ENCODE assay signal across 7 cellular contexts in the genomic region with DNA sequence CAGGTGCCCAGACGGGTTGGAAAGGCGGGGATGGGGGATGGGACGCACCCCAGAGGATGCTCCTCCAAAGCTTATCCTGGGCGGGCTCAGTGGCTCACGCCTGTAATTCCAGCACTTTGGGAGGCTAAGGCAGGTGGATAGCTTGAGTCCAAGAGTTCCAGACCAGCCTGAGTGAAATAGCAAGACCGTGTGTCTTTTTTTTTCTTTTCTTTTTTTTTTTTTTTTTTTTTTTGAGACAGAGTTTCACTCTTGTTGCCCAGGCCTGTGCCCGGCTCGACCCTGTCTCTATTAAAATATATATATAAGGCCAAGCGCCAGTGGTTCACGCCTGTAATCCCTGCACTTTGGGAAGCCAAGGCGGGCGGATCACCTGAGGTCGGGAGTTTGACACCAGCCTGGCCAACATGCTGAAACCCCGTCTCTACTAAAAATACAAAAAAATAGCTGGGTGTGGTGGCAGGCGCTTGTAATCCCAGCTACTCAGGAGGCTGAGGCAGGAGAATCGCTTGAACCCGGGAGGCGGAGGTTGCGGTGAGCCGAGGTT. TPM values are rescaled to one million over a fixed set of nuclear protein-coding genes. Genes with fewer than 3 reads are reported as not detected.
A peak's percentile ranks its signal among the peaks of the same experiment; 100 is the strongest.
DNase-seq lines count a peak whose midpoint lies in the region; ATAC-seq, FAIRE-seq and TF ChIP-seq lines count a peak whose summit lies in the region.
"Not testable (repeated sequence)": the region's sequence is repeated elsewhere in the genome, so short reads cannot be mapped to it uniquely, and the experiment has no call there.

No MANE protein-coding gene starts in this region.

- H3K27ac ChIP-seq in KOPT-K1 (ENCODE audit: low read depth, low read length, poor library complexity, severe bottlenecking) (peak overlapping the region; percentile 82), GM12878 (ENCODE audit: control insufficient read depth, insufficient read depth) (peak overlapping the region; percentile 63), lower lobe of right lung (peak overlapping the region; percentile 96)

- TF ChIP-seq CTCF in GM12865 (IDR thresholded peaks at IDR 0.05; ENCODE audit: insufficient read depth, low read depth, low read length, missing control alignments); GM12878 (IDR thresholded peaks at IDR 0.05 in 2 of 3, conservative IDR thresholded peaks at IDR 0.05 in 1 of 3; ENCODE audit: control insufficient read depth in 2 of 3, extremely low read depth in 1 of 3, insufficient read depth in 1 of 3, low read depth in 3 of 3, low read length in 3 of 3); fibroblast of mammary gland (conservative IDR thresholded peaks at IDR 0.05; ENCODE audit: control insufficient read depth, insufficient read depth, low read depth, low read length); lower lobe of right lung (IDR thresholded peaks at IDR 0.05); retinal pigment epithelial cell (conservative IDR thresholded peaks at IDR 0.05; ENCODE audit: low read depth, low read length): not testable (repeated sequence)

- not testable (repeated sequence) for FAIRE-seq in GM12878 (lab: Jason Lieb, UNC)

- POLR2A ChIA-PET in GM12878 (lab: Charles Lee) = interaction anchor here (0.6 kb wide), 1 partner anchor 155 kb away, joined by 3 read pairs; no protein-coding TSS in a partner anchor

- H3K4me3 Mint-ChIP-seq in T-helper 2 cell treated with Interferon-gamma antibody and Interleukin-4, amounts not matched to agents 5 μg/mL and 100 μg/mL, for 36 hours = peak overlapping the region; percentile 83

- H4K20me1 ChIP-seq in GM12878 (ENCODE audit: control insufficient read depth, insufficient read depth) = not testable (repeated sequence)

- H3K36me3 ChIP-seq in KOPT-K1 (ENCODE audit: insufficient read depth, low read length) = peaks cover 27% of the 10 kb centered on the region
- H3K36me3 ChIP-seq in GM12878 (ENCODE audit: control insufficient read depth in 2 of 2, insufficient read depth in 2 of 2, low read length in 1 of 2); lower lobe of right lung: not testable (repeated sequence)

- TF ChIP-seq POLR2A in GM12878 (IDR thresholded peaks at IDR 0.05; ENCODE audit: low read depth, low read length) = not testable (repeated sequence)

- TF ChIP-seq RAD21 in GM12878 (IDR thresholded peaks at IDR 0.05; ENCODE audit: insufficient read depth, low read depth, low read length) = not testable (repeated sequence)

- H3K4me3 ChIP-seq in GM12865 (ENCODE audit: low read depth, low read length) (peak overlapping the region; percentile 63), GM12878 (peak overlapping the region; percentile 79), fibroblast of mammary gland (ENCODE audit: control insufficient read depth, low read depth, low read length) (peak overlapping the region; percentile 91), lower lobe of right lung (peak overlapping the region; percentile 90), retinal pigment epithelial cell (ENCODE audit: low read length) (peak overlapping the region; percentile 91)

- H3K4me1 Mint-ChIP-seq in T-helper 2 cell treated with Interferon-gamma antibody and Interleukin-4, amounts not matched to agents 5 μg/mL and 100 μg/mL, for 36 hours (ENCODE audit: low read depth) = not testable (repeated sequence)

- ATAC-seq in GM12878 = not testable (repeated sequence)
- peak in 1 of 2 donors; percentile 92 for ATAC-seq in lower lobe of right lung

- TSS peak; percentile 76 for BruUV-seq in GM12878 (replicated peaks; lab: Mats Ljungman, UMichigan)

- peak overlapping the region; percentile 90 for H3K27ac Mint-ChIP-seq in T-helper 2 cell treated with Interferon-gamma antibody and Interleukin-4, amounts not matched to agents 5 μg/mL and 100 μg/mL, for 36 hours

- H2AFZ ChIP-seq in GM12878 (ENCODE audit: control insufficient read depth, low read depth, low read length) = peak overlapping the region; percentile 78

- not testable (repeated sequence) for H3K27me3 Mint-ChIP-seq in T-helper 2 cell treated with Interferon-gamma antibody and Interleukin-4, amounts not matched to agents 5 μg/mL and 100 μg/mL, for 36 hours (ENCODE audit: low read depth)

- WGBS in GM12878 (ENCODE audit: insufficient coverage, insufficient replicate concordance, low lambda C conversion rate, missing lambda C conversion rate) = 65% methylated on average over 17 of the region's 20 CpGs

- CTCF ChIA-PET in GM12878 (lab: Yijun Ruan, JAX) = not testable (repeated sequence)

- not testable (repeated sequence) for H3K4me1 ChIP-seq in GM12878 (ENCODE audit: control insufficient read depth, insufficient read depth, low read length); lower lobe of right lung

- in situ Hi-C loops in GM12878 (cut with MboI) = not testable (repeated sequence)

- DNase-seq in GM12865 (ENCODE audit: low read depth) = peak; percentile 1
- DNase-seq in T-helper 2 cell treated with Interferon-gamma antibody and Interleukin-4, amounts not matched to agents 5 μg/mL and 100 μg/mL, for 36 hours (ENCODE audit: low spot score); GM12878 (ENCODE audit: low read depth, low spot score); fibroblast of mammary gland (ENCODE audit: low read depth); lower lobe of right lung; retinal pigment epithelial cell (ENCODE audit: low read depth): not testable (repeated sequence)

- RAD21 ChIA-PET in GM12878 (lab: Charles Lee; ENCODE audit: unreplicated experiment) = interaction anchor here (0.7 kb wide), 1 partner anchor 352 kb away, joined by 3 read pairs; no protein-coding TSS in a partner anchor

- H3K79me2 ChIP-seq in GM12878 (ENCODE audit: control insufficient read depth, insufficient read depth, low read length) = not testable (repeated sequence)

- H3K9ac ChIP-seq in GM12878 (ENCODE audit: control insufficient read depth, insufficient read depth, low read length) = peak overlapping the region; percentile 77

- SMC1A ChIA-PET in GM12878 (lab: Charles Lee; ENCODE audit: uncharacterized antibody, unreplicated experiment) = interaction anchor here (0.6 kb wide), 1 partner anchor 30 kb away, joined by 3 read pairs; no protein-coding TSS in a partner anchor

- TF ChIP-seq EP300 in GM12878 (IDR thresholded peaks at IDR 0.05; ENCODE audit: borderline replicate concordance in 1 of 2, control insufficient read depth in 1 of 2, low read depth in 2 of 2, low read length in 2 of 2) = not testable (repeated sequence)

- peaks cover 37% of the 10 kb centered on the region for H3K36me3 Mint-ChIP-seq in T-helper 2 cell treated with Interferon-gamma antibody and Interleukin-4, amounts not matched to agents 5 μg/mL and 100 μg/mL, for 36 hours (ENCODE audit: low read depth)

- H3K27me3 ChIP-seq in GM12878 (replicated peaks in 1 of 2; ENCODE audit: control insufficient read depth in 2 of 2, insufficient read depth in 2 of 2, low read length in 1 of 2); lower lobe of right lung (ENCODE audit: low read depth): not testable (repeated sequence)

- peak overlapping the region; percentile 73 for H3K4me2 ChIP-seq in GM12878 (ENCODE audit: control insufficient read depth, insufficient read depth)

- H3K9me3 Mint-ChIP-seq in T-helper 2 cell treated with Interferon-gamma antibody and Interleukin-4, amounts not matched to agents 5 μg/mL and 100 μg/mL, for 36 hours = peaks cover 39% of the 10 kb centered on the region

- H3K9me3 ChIP-seq in KOPT-K1 (ENCODE audit: insufficient read depth, low read length, poor library complexity, severe bottlenecking) (peaks cover 47% of the 10 kb centered on the region), GM12878 (replicated peaks; ENCODE audit: control insufficient read depth, insufficient read depth, low read length) (peaks cover 17% of the 10 kb centered on the region; the same call in 2 of the 3 replicates), lower lobe of right lung (peaks cover 33% of the 10 kb centered on the region)

- intact Hi-C loops in GM12878 (cut with micrococcal nuclease; ENCODE audit: unreplicated experiment); lower lobe of right lung (cut with DNase I): not testable (repeated sequence)

RNA-seq across cellular contexts. Expression of a gene that starts 0.5 kb away (rescaled TPM):
- total RNA-seq in GM12878 (2013; cell fraction: nucleolus; rRNA removed) = 37.9 and 39.6 TPM in 2 replicates
- total RNA-seq in GM12878 (2014; rRNA removed) (13.8 and 14.1 TPM in 2 replicates), GM12878 (2014; rRNA removed; fragmentation: Illumina TruSeq; extraction: Trizol) (21.1 and 23.2 TPM in 2 replicates), GM12878 (2021) (14.8 and 16.3 TPM in 2 replicates), lower lobe of right lung (31.8 TPM)
- 3.8 TPM for polyA plus RNA-seq in GM12878 (2011; ENCODE audit: low read depth)
- polyA plus RNA-seq in GM12878 (2011; rRNA removed) (12.2 and 13.9 TPM in 2 replicates), GM12878 (2014; fragmentation: Illumina TruSeq; extraction: Trizol) (9.2 and 14.2 TPM in 2 replicates), GM12878 (2014; fragmentation: Nextera tagmentation; extraction: Ambion mirVana) (1 to 10 TPM; 5.2 to 7.5 TPM), GM12878 (2014; rRNA removed) (6.9 and 7.6 TPM in 2 replicates), GM12878 (2016; fragmentation: Nextera tagmentation; extraction: Ambion mirVana) (10 to 100 TPM in 1 of 2 experiments, 1 to 10 TPM in 1; 9.0 to 12.2 TPM)
- 5.6 and 5.7 TPM in 2 replicates for polyA plus RNA-seq in GM12878 (2011; cell fraction: cytosol; rRNA removed)
- polyA plus RNA-seq in GM12878 (2011; cell fraction: nucleus; rRNA removed) = 4.6 and 5.0 TPM in 2 replicates
- polyA plus RNA-seq in GM12878 (2012) = 5.3 and 5.4 TPM in 2 replicates
- polyA minus RNA-seq in GM12878 (2011; rRNA and poly(A)+ RNA removed) = 22.8 and 30.3 TPM in 2 replicates
- polyA minus RNA-seq in GM12878 (2011; cell fraction: cytosol; rRNA and poly(A)+ RNA removed) = 14.7 and 17.0 TPM in 2 replicates
- polyA minus RNA-seq in GM12878 (2011; cell fraction: nucleus; rRNA and poly(A)+ RNA removed) = 8.8 and 17.6 TPM in 2 replicates

RNA-seq across cellular contexts. Expression of a gene that starts 54.4 kb away (rescaled TPM):
- 97.5 and 99.9 TPM in 2 replicates for total RNA-seq in GM12878 (2013; cell fraction: nucleolus; rRNA removed)
- total RNA-seq in GM12878 (2014; rRNA removed) (15.3 and 23.7 TPM in 2 replicates), GM12878 (2014; rRNA removed; fragmentation: Illumina TruSeq; extraction: Trizol) (23.7 and 24.0 TPM in 2 replicates), GM12878 (2021) (17.7 and 21.2 TPM in 2 replicates), lower lobe of right lung (38.7 TPM)
- 12.1 TPM for polyA plus RNA-seq in GM12878 (2011; ENCODE audit: low read depth)
- polyA plus RNA-seq in GM12878 (2011; rRNA removed) (38.2 and 44.2 TPM in 2 replicates), GM12878 (2014; fragmentation: Illumina TruSeq; extraction: Trizol) (25.5 and 28.0 TPM in 2 replicates), GM12878 (2014; fragmentation: Nextera tagmentation; extraction: Ambion mirVana) (10 to 100 TPM; 12.8 to 18.8 TPM), GM12878 (2014; rRNA removed) (17.0 and 19.4 TPM in 2 replicates), GM12878 (2016; fragmentation: Nextera tagmentation; extraction: Ambion mirVana) (10 to 100 TPM; 18.3 to 23.2 TPM)
- polyA plus RNA-seq in GM12878 (2011; cell fraction: cytosol; rRNA removed) = 23.3 and 26.9 TPM in 2 replicates
- polyA plus RNA-seq in GM12878 (2011; cell fraction: nucleus; rRNA removed) = 44.4 and 56.0 TPM in 2 replicates
- 20.8 and 21.0 TPM in 2 replicates for polyA plus RNA-seq in GM12878 (2012)
- 59.7 and 79.6 TPM in 2 replicates for polyA minus RNA-seq in GM12878 (2011; rRNA and poly(A)+ RNA removed)
- 15.1 and 18.9 TPM in 2 replicates for polyA minus RNA-seq in GM12878 (2011; cell fraction: cytosol; rRNA and poly(A)+ RNA removed)
- polyA minus RNA-seq in GM12878 (2011; cell fraction: nucleus; rRNA and poly(A)+ RNA removed) = 43.5 and 57.7 TPM in 2 replicates
